1 cellular context compared by ENCODE assay signal in genomic region chr16:3171181-3171854, GRCh38.
TF ChIP-seq lines count a peak whose summit lies in the region.

No MANE protein-coding gene starts in this region.

TF ChIP-seq in A549, 52 proteins besides CTCF, POLR2A, EP300 and RAD21:
- TF ChIP-seq HMGXB4 (CRISPR knock-in tag; IDR thresholded peaks at IDR 0.05; ENCODE audit: borderline replicate concordance): no peak
- TF ChIP-seq REST (IDR thresholded peaks at IDR 0.05): no peak
- TF ChIP-seq EHF (CRISPR knock-in tag; IDR thresholded peaks at IDR 0.05): no peak
- no peak for TF ChIP-seq USF2 (IDR thresholded peaks at IDR 0.05)
